26 cellular contexts compared by ENCODE assay signal in genomic region chr14:58711382-58711781, GRCh38.
"Had no signal": no experiment of that assay in that cellular context is flagged by ENCODE, and none has a peak within 500 bp of the region (broad histone marks: within the 10 kb centered on the region; RNA-seq: fewer than 3 reads in every experiment).

No MANE protein-coding gene starts in this region.

- FAIRE-seq: endometrium, endothelial cell of umbilical vein had no signal

- H3K27me3 ChIP-seq: colonic mucosa, dorsolateral prefrontal cortex, esophagus muscularis mucosa, esophagus squamous epithelium, gastrocnemius medialis, gastroesophageal sphincter, heart left ventricle, hepatocyte had no signal

- H3K4me1 ChIP-seq: colonic mucosa, esophagus muscularis mucosa, esophagus squamous epithelium, foreskin keratinocyte, gastroesophageal sphincter had no signal

- H3K36me3 ChIP-seq: colonic mucosa, esophagus muscularis mucosa, esophagus squamous epithelium, gastrocnemius medialis, gastroesophageal sphincter, heart left ventricle, heart right ventricle had no signal

- H3K27ac ChIP-seq: colonic mucosa, coronary artery, dorsolateral prefrontal cortex, epithelial cell of prostate, esophagus muscularis mucosa, esophagus squamous epithelium, foreskin keratinocyte, gastrocnemius medialis, gastroesophageal sphincter, heart left ventricle, heart right ventricle, hepatocyte had no signal

- ATAC-seq: effector memory CD8-positive, alpha-beta T cell; esophagus mucosa; foreskin keratinocyte; gastrocnemius medialis; gastroesophageal sphincter; heart left ventricle; heart right ventricle had no signal

- H3K4me3 ChIP-seq: colonic mucosa, coronary artery, dorsolateral prefrontal cortex, esophagus muscularis mucosa, esophagus squamous epithelium, gastrocnemius medialis, gastroesophageal sphincter, heart left ventricle, heart right ventricle, hepatocyte had no signal

- H3K4me2 ChIP-seq: hepatocyte had no signal

- H3K9me3 ChIP-seq: colonic mucosa, esophagus muscularis mucosa, esophagus squamous epithelium, gastrocnemius medialis, gastroesophageal sphincter, heart left ventricle, heart right ventricle had no signal

- DNase-seq: colonic mucosa; dermis blood vessel endothelial cell; dorsolateral prefrontal cortex; effector CD4-positive, alpha-beta T cell; effector CD8-positive, alpha-beta T cell; effector memory CD4-positive, alpha-beta T cell; effector memory CD8-positive, alpha-beta T cell; endodermal cell; erythroblast; esophagus squamous epithelium; foreskin fibroblast; foreskin keratinocyte; foreskin melanocyte; gastrocnemius medialis; glutamatergic neuron; head of caudate nucleus; heart left ventricle; heart right ventricle had no signal
